34 cellular contexts compared by ENCODE assay signal in the genomic region with DNA sequence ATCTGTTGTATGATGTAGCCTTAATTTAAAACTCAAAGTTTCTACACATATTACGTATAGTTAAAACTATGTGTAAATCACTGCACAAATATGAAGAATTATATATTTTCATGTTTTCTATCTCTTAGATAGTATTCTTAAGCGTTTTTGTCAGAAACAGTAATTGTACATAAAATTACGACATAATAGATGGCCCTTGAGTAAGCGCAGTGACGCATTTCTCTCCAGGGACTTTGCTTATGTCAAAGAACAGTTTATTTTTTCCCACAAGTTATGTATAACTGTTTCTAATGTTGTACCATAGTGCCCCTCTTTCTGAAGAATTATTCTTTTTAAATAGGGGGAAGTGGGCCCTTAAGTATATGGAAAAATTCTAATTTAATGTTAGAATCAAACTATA.
"Had no signal": no experiment of that assay in that cellular context is flagged by ENCODE, and none has a peak within 500 bp of the region (broad histone marks: within the 10 kb centered on the region; RNA-seq: fewer than 3 reads in every experiment).

No MANE protein-coding gene starts in this region.

- H3K36me3 ChIP-seq: adrenal gland, brain microvascular endothelial cell, breast epithelium had no signal

- DNase-seq: activated B cell treated with CpG ODN at 0.5 μM for 24 hours; activated CD4-positive, alpha-beta memory T cell treated with anti-CD3 and anti-CD28 coated beads for 36 hours; activated CD4-positive, alpha-beta T cell treated with anti-CD3 and anti-CD28 coated beads for 4 hours; activated CD4-positive, alpha-beta T cell treated with anti-CD3 and anti-CD28 coated beads, Interleukin-2, amount 10 ng/mL, durations not matched to agents 24 days and 14 days; activated CD4-positive, alpha-beta T cell treated with anti-CD3 and anti-CD28 coated beads, Interleukin-2, amount 50 U/mL, for 1 hour; activated CD4-positive, alpha-beta T cell treated with anti-CD3 and anti-CD28 coated beads, Interleukin-2, amount 50 U/mL, for 4 hours; activated CD4-positive, CD25-positive, alpha-beta regulatory T cell treated with anti-CD3 and anti-CD28 coated beads, Interleukin-2, amount 50 U/mL, for 72 hours; activated CD8-positive, alpha-beta memory T cell treated with anti-CD3 and anti-CD28 coated beads, Interleukin-2, amount 50 U/mL, for 4 hours; activated CD8-positive, alpha-beta T cell treated with anti-CD3 and anti-CD28 coated beads for 36 hours; activated effector memory CD4-positive, alpha-beta T cell treated with anti-CD3 and anti-CD28 coated beads, Interleukin-2, amount 50 U/mL, for 16 hours; activated gamma-delta T cell treated with Interleukin-2 at 50 U/mL for 16 hours; activated naive CD4-positive, alpha-beta T cell; activated naive CD4-positive, alpha-beta T cell treated with anti-CD3 and anti-CD28 coated beads for 36 hours; activated naive CD4-positive, alpha-beta T cell treated with anti-CD3 and anti-CD28 coated beads, Interleukin-2, amount 50 U/mL, for 16 hours; activated naive CD8-positive, alpha-beta T cell treated with anti-CD3 and anti-CD28 coated beads for 36 hours; activated T-cell treated with anti-CD3 and anti-CD28 coated beads for 4 hours; activated T-cell treated with anti-CD3 and anti-CD28 coated beads, Interleukin-2, amount 50 U/mL, for 1 hour; activated T-cell treated with anti-CD3 and anti-CD28 coated beads, Interleukin-2, amount 50 U/mL, for 4 hours; activated T-cell treated with anti-CD3 and anti-CD28 coated beads, Interleukin-2, amount 50 U/mL, for 72 hours; adrenal gland; amniotic stem cell; aorta; body of pancreas; brain microvascular endothelial cell; central memory CD4-positive, alpha-beta T cell; T-helper 2 cell; T-helper 9 cell had no signal

- H3K4me3 ChIP-seq: adrenal gland, body of pancreas, breast epithelium had no signal

- H3K27ac ChIP-seq: adrenal gland, body of pancreas, brain microvascular endothelial cell, breast epithelium, VCaP had no signal

- H3K27ac Mint-ChIP-seq: activated B cell treated with CpG ODN at 0.5 μM for 24 hours; activated CD4-positive, alpha-beta memory T cell treated with anti-CD3 and anti-CD28 coated beads for 36 hours; activated CD4-positive, alpha-beta T cell treated with anti-CD3 and anti-CD28 coated beads, Interleukin-2, amount 10 ng/mL, durations not matched to agents 24 days and 14 days; activated CD8-positive, alpha-beta T cell treated with anti-CD3 and anti-CD28 coated beads for 36 hours; activated naive CD4-positive, alpha-beta T cell treated with anti-CD3 and anti-CD28 coated beads for 36 hours; activated naive CD4-positive, alpha-beta T cell treated with anti-CD3 and anti-CD28 coated beads, Interleukin-2, amount 50 U/mL, for 72 hours; activated naive CD8-positive, alpha-beta T cell treated with anti-CD3 and anti-CD28 coated beads for 36 hours; activated T-cell treated with anti-CD3 and anti-CD28 coated beads, Interleukin-2, amount 50 U/mL, for 72 hours; activated T-helper 1 cell treated with anti-CD3 and anti-CD28 coated beads, Interleukin-12 subunit alpha, Interleukin-12 subunit beta, Interleukin-2, Interleukin-4 antibody, amounts not matched to agents 30 ng/mL and 10 ng/mL and 1 ng/mL, durations not matched to agents 14 hours and 24 hours and 36 hours; activated T-helper 17 cell treated with anti-CD3 and anti-CD28 coated beads, Interleukin-2, amount 50 U/mL, for 72 hours; T-helper 1 cell treated with Interleukin-12 subunit alpha and Interleukin-12 subunit beta and Interleukin-4 antibody, amounts not matched to agents 30 μg/mL and 1 μg/mL, for 36 hours; T-helper 2 cell treated with Interferon-gamma antibody and Interleukin-4, amounts not matched to agents 5 μg/mL and 100 μg/mL, for 36 hours had no signal

- H3K9me3 Mint-ChIP-seq: activated CD4-positive, alpha-beta T cell treated with anti-CD3 and anti-CD28 coated beads, Interleukin-2, amount 10 ng/mL, durations not matched to agents 24 days and 14 days; activated CD8-positive, alpha-beta T cell treated with anti-CD3 and anti-CD28 coated beads for 36 hours; activated naive CD4-positive, alpha-beta T cell treated with anti-CD3 and anti-CD28 coated beads for 36 hours; activated naive CD4-positive, alpha-beta T cell treated with anti-CD3 and anti-CD28 coated beads, Interleukin-2, amount 50 U/mL, for 72 hours; activated T-helper 17 cell treated with anti-CD3 and anti-CD28 coated beads, Interleukin-2, amount 50 U/mL, for 72 hours had no signal

- H3K36me3 Mint-ChIP-seq: activated CD4-positive, alpha-beta memory T cell treated with anti-CD3 and anti-CD28 coated beads for 36 hours; activated naive CD4-positive, alpha-beta T cell treated with anti-CD3 and anti-CD28 coated beads, Interleukin-2, amount 50 U/mL, for 72 hours; activated naive CD8-positive, alpha-beta T cell treated with anti-CD3 and anti-CD28 coated beads for 36 hours had no signal

- H3K4me1 ChIP-seq: adrenal gland, body of pancreas, breast epithelium had no signal

- H3K27me3 Mint-ChIP-seq: activated B cell treated with CpG ODN at 0.5 μM for 24 hours; activated CD4-positive, alpha-beta memory T cell treated with anti-CD3 and anti-CD28 coated beads for 36 hours; activated CD4-positive, alpha-beta T cell treated with anti-CD3 and anti-CD28 coated beads, Interleukin-2, amount 10 ng/mL, durations not matched to agents 24 days and 14 days; activated CD8-positive, alpha-beta T cell treated with anti-CD3 and anti-CD28 coated beads for 36 hours; activated naive CD8-positive, alpha-beta T cell treated with anti-CD3 and anti-CD28 coated beads for 36 hours; activated T-helper 17 cell treated with anti-CD3 and anti-CD28 coated beads, Interleukin-2, amount 50 U/mL, for 72 hours had no signal

- H3K9me3 ChIP-seq: adrenal gland, body of pancreas, breast epithelium had no signal

- H3K4me3 Mint-ChIP-seq: activated B cell treated with CpG ODN at 0.5 μM for 24 hours; activated CD4-positive, alpha-beta memory T cell treated with anti-CD3 and anti-CD28 coated beads for 36 hours; activated CD4-positive, alpha-beta T cell treated with anti-CD3 and anti-CD28 coated beads, Interleukin-2, amount 10 ng/mL, durations not matched to agents 24 days and 14 days; activated CD8-positive, alpha-beta T cell treated with anti-CD3 and anti-CD28 coated beads for 36 hours; activated naive CD4-positive, alpha-beta T cell treated with anti-CD3 and anti-CD28 coated beads for 36 hours; activated naive CD8-positive, alpha-beta T cell treated with anti-CD3 and anti-CD28 coated beads for 36 hours; activated T-cell treated with anti-CD3 and anti-CD28 coated beads, Interleukin-2, amount 50 U/mL, for 4 hours; activated T-cell treated with anti-CD3 and anti-CD28 coated beads, Interleukin-2, amount 50 U/mL, for 72 hours; activated T-helper 1 cell treated with anti-CD3 and anti-CD28 coated beads, Interleukin-12 subunit alpha, Interleukin-12 subunit beta, Interleukin-2, Interleukin-4 antibody, amounts not matched to agents 30 ng/mL and 10 ng/mL and 1 ng/mL, durations not matched to agents 14 hours and 24 hours and 36 hours; activated T-helper 17 cell treated with anti-CD3 and anti-CD28 coated beads, Interleukin-2, amount 50 U/mL, for 72 hours; T-helper 1 cell treated with Interleukin-12 subunit alpha and Interleukin-12 subunit beta and Interleukin-4 antibody, amounts not matched to agents 30 μg/mL and 1 μg/mL, for 36 hours; T-helper 2 cell treated with Interferon-gamma antibody and Interleukin-4, amounts not matched to agents 5 μg/mL and 100 μg/mL, for 36 hours had no signal

- ATAC-seq: activated CD8-positive, alpha-beta T cell treated with anti-CD3 and anti-CD28 coated beads for 36 hours; activated naive CD4-positive, alpha-beta T cell treated with anti-CD3 and anti-CD28 coated beads, Interleukin-2, amount 50 U/mL, for 72 hours; activated T-cell treated with anti-CD3 and anti-CD28 coated beads, Interleukin-2, amount 50 U/mL, for 4 hours; activated T-cell treated with anti-CD3 and anti-CD28 coated beads, Interleukin-2, amount 50 U/mL, for 72 hours; activated T-helper 17 cell treated with anti-CD3 and anti-CD28 coated beads, Interleukin-2, amount 50 U/mL, for 72 hours; body of pancreas had no signal

- H3K27me3 ChIP-seq: adrenal gland, body of pancreas, brain microvascular endothelial cell, breast epithelium had no signal

- H3K4me1 Mint-ChIP-seq: activated B cell treated with CpG ODN at 0.5 μM for 24 hours; activated CD4-positive, alpha-beta T cell treated with anti-CD3 and anti-CD28 coated beads, Interleukin-2, amount 10 ng/mL, durations not matched to agents 24 days and 14 days; activated naive CD8-positive, alpha-beta T cell treated with anti-CD3 and anti-CD28 coated beads for 36 hours; activated T-helper 17 cell treated with anti-CD3 and anti-CD28 coated beads, Interleukin-2, amount 50 U/mL, for 72 hours had no signal
